ENCODE assay signal across 20 cellular contexts in genomic region chr11:95671768-95672167, GRCh38.
DNase-seq lines count a peak whose midpoint lies in the region; ATAC-seq and TF ChIP-seq lines count a peak whose summit lies in the region.
"Had no signal": no experiment of that assay in that cellular context is flagged by ENCODE, and none has a peak within 500 bp of the region (broad histone marks: within the 10 kb centered on the region; RNA-seq: fewer than 3 reads in every experiment).

No MANE protein-coding gene starts in this region.

- DNase-seq in AG09319 (ENCODE audit: extremely low read depth, low read depth) (peak; percentile 64), NCI-H1694 (lab: John Stamatoyannopoulos, UW) (peak; percentile 29), dedifferentiated amniotic fluid mesenchymal stem cell (ENCODE audit: extremely low spot score) (peak; percentile 68), left kidney (ENCODE audit: low read depth, low spot score) (peak; percentile 78), superior temporal gyrus (ENCODE audit: extremely low spot score) (no peak), vagina (ENCODE audit: extremely low spot score in 2 of 2) (no peak), anterior cingulate cortex (lab: John Stamatoyannopoulos, UW) (no peak)
- DNase-seq: activated CD4-positive, alpha-beta T cell treated with anti-CD3 and anti-CD28 coated beads for 36 hours; activated CD8-positive, alpha-beta memory T cell treated with anti-CD3 and anti-CD28 coated beads for 24 hours; activated gamma-delta T cell; activated T-cell treated with anti-CD3 and anti-CD28 coated beads, Interleukin-2, amount 50 U/mL, for 1 hour; brain microvascular endothelial cell; effector memory CD4-positive, alpha-beta T cell; EL; NCI-H1417 treated with DMSO at 0.1 percent for 48 hours; NCI-H2107; NCI-H524; SJCRH30 had no signal

- TF ChIP-seq POLR2A in vagina (IDR thresholded peaks at IDR 0.05) = no peak

- H3K4me3 ChIP-seq in vagina = no peak overlapping the region
- H3K4me3 ChIP-seq: SJCRH30 had no signal

- H3K27me3 ChIP-seq in vagina = no peaks in the 10 kb centered on the region
- H3K27me3 ChIP-seq: brain microvascular endothelial cell, SJCRH30 had no signal

- no peak for ATAC-seq in GM18873 (IDR thresholded peaks at IDR 0.05; ENCODE audit: low FRiP score, unreplicated experiment)
- ATAC-seq: activated CD4-positive, alpha-beta T cell treated with anti-CD3 and anti-CD28 coated beads for 36 hours had no signal

- intact Hi-C loops in vagina (cut with DNase I) = no loop called here

- no peak overlapping the region for H3K27ac ChIP-seq in vagina
- H3K27ac ChIP-seq: brain microvascular endothelial cell, C4-2B, SJCRH30 had no signal

- no peak for TF ChIP-seq CTCF in AG09319 (IDR thresholded peaks at IDR 0.05; ENCODE audit: low read depth, low read length)
- TF ChIP-seq CTCF in vagina (IDR thresholded peaks at IDR 0.05) = no peak

- H3K36me3 ChIP-seq in vagina = no peaks in the 10 kb centered on the region
- H3K36me3 ChIP-seq: brain microvascular endothelial cell, SJCRH30 had no signal

- no peaks in the 10 kb centered on the region for H3K9me3 ChIP-seq in vagina
- H3K9me3 ChIP-seq: SJCRH30 had no signal

- H3K4me1 ChIP-seq in vagina = no peaks in the 10 kb centered on the region

Comparison
In these comparisons a context has a peak if more than half of its experiments do, and no peak if none do; other contexts are left out.
1. DNase-seq: peak in AG09319 (single experiment), NCI-H1694 (single experiment), dedifferentiated amniotic fluid mesenchymal stem cell (single experiment) and left kidney (single experiment); none in superior temporal gyrus (single experiment), vagina (0 of 2) and anterior cingulate cortex (0 of 58).